7 cellular contexts compared by ENCODE assay signal in the genomic region with DNA sequence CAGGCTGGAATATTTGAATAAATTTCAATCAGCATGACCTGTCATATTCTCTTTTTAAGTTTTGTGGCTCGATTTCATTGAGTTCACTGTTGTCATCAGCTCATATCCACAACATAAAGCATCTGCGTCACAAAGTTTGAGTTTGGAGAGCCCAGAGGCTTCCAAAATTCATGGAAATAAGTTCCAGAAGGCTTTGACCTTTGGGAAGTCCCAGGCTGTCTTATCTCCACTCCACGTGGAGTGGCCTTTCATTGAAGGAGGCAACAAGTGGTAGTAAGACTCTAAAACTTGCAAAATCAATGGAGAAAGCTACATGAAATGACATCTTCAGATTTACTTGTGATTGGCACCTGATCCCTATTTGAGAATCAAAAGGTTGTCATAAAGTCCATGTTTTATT. TPM values are rescaled to one million over a fixed set of nuclear protein-coding genes. Genes with fewer than 3 reads are reported as not detected.
"Had no signal": no experiment of that assay in that cellular context is flagged by ENCODE, and none has a peak within 500 bp of the region (broad histone marks: within the 10 kb centered on the region; RNA-seq: fewer than 3 reads in every experiment).

No MANE protein-coding gene starts in this region.

- H3K36me3 Mint-ChIP-seq: IgD-negative memory B cell had no signal

- DNase-seq: IMR-90, KBM-7 had no signal

- H3K4me3 Mint-ChIP-seq: IgD-negative memory B cell had no signal

- ATAC-seq: HepG2, K562 had no signal

- H3K27ac Mint-ChIP-seq: IgD-negative memory B cell had no signal

- H3K27ac ChIP-seq: HL-60 had no signal

- H3K4me3 ChIP-seq: K562 had no signal

- H3K4me1 Mint-ChIP-seq: IgD-negative memory B cell had no signal

RNA-seq across cellular contexts. Expression of gene UNC5C, which starts 54.1 kb away (rescaled TPM):
- total RNA-seq: HepG2, HT-29 had no signal
- polyA plus RNA-seq: HepG2, IgD-negative memory B cell had no signal
